In genomic region chr1:48205547-48205946, GRCh38 we compare ENCODE assay signal across 20 cellular contexts. TPM values are rescaled to one million over a fixed set of nuclear protein-coding genes. Genes with fewer than 3 reads are reported as not detected.
"Had no signal": no experiment of that assay in that cellular context is flagged by ENCODE, and none has a peak within 500 bp of the region (broad histone marks: within the 10 kb centered on the region; RNA-seq: fewer than 3 reads in every experiment).

No MANE protein-coding gene starts in this region.

- H3K4me3 ChIP-seq: SJSA1, SK-N-MC had no signal

- H3K27ac ChIP-seq: SJSA1, SK-N-MC had no signal

- DNase-seq: KBM-7, MV-4-11, NCI-H1048, NCI-H1105, NCI-H1436 treated with DMSO at 0.1 percent for 48 hours, NCI-H1694, NCI-H2029 treated with DMSO at 0.1 percent for 48 hours, NCI-H2171 treated with DMSO at 0.1 percent for 48 hours, NCI-H345, NCI-H446 treated with DMSO at 0.1 percent for 48 hours, NCI-H510A treated with DMSO at 0.1 percent for 48 hours, NCI-H526, Right ventricle myocardium superior, RPMI8226, SIG-M5 had no signal

- H3K36me3 ChIP-seq: SJSA1 had no signal

- H3K27me3 ChIP-seq: SJSA1 had no signal

- H3K9me3 ChIP-seq: SJSA1 had no signal

- FAIRE-seq: RCC 7860 had no signal

RNA-seq across cellular contexts. Expression of gene SLC5A9, which starts 17.0 kb away (rescaled TPM):
- total RNA-seq: LHCN-M2, MCF 10A, SJSA1 had no signal
